ENCODE assay signal across 15 cellular contexts in genomic region chr1:11485191-11485590, GRCh38. TPM values are rescaled to one million over a fixed set of nuclear protein-coding genes. Genes with fewer than 3 reads are reported as not detected.
DNase-seq lines count a peak whose midpoint lies in the region; TF ChIP-seq lines count a peak whose summit lies in the region.
"Had no signal": no experiment of that assay in that cellular context is flagged by ENCODE, and none has a peak within 500 bp of the region (broad histone marks: within the 10 kb centered on the region; RNA-seq: fewer than 3 reads in every experiment).

No MANE protein-coding gene starts in this region.

- TF ChIP-seq POLR2A in spleen (IDR thresholded peaks at IDR 0.05) (no peak), breast epithelium (IDR thresholded peaks at IDR 0.05) (no peak)

- no peaks in the 10 kb centered on the region for H3K36me3 ChIP-seq in spleen
- H3K36me3 ChIP-seq in breast epithelium, result no peaks in the 10 kb centered on the region

- H3K9me3 ChIP-seq in spleen (no peaks in the 10 kb centered on the region), breast epithelium (no peaks in the 10 kb centered on the region)

- intact Hi-C loops in spleen (cut with DNase I; ENCODE audit: low total_unique reads) (no loop called here), breast epithelium (cut with DNase I; ENCODE audit: low total_unique reads) (no loop called here)

- H3K4me3 ChIP-seq in spleen (no peak overlapping the region), breast epithelium (no peak overlapping the region)
- H3K4me3 ChIP-seq: GM12878 had no signal

- H3K27me3 ChIP-seq in spleen (replicated peaks in 1 of 7) (peaks cover 0 to 92% (median 14%) of the 10 kb centered on the region in 7 donors), breast epithelium (peaks cover under 1 to 36% of the 10 kb centered on the region in 2 donors)

- 37 to 64% (median 63%) methylated on average over 4 to 6 of the region's 6 CpGs for WGBS in spleen, 5 donors

- DNase-seq in NCI-H345 (lab: John Stamatoyannopoulos, UW) (peak; percentile 24), NCI-H345 treated with DMSO at 0.1 percent for 48 hours (lab: John Stamatoyannopoulos, UW; ENCODE audit: unreplicated experiment) (no peak), NCI-H2196 (lab: John Stamatoyannopoulos, UW; ENCODE audit: unreplicated experiment) (peak; percentile 72), spleen (peak; percentile 39), hippocampal formation (lab: John Stamatoyannopoulos, UW) (no peak), breast epithelium (ENCODE audit: low spot score in 2 of 2) (no peak), NCI-H510A treated with DMSO at 0.1 percent for 48 hours (lab: John Stamatoyannopoulos, UW) (no peak)
- DNase-seq: H9, Karpas-422, NCI-H146, NCI-H748 treated with DMSO at 0.1 percent for 48 hours, SIG-M5 had no signal

- H3K4me1 ChIP-seq in spleen (peaks cover 0 to 1% (median under 1%) of the 10 kb centered on the region in 6 donors), breast epithelium (no peaks in the 10 kb centered on the region)

- TF ChIP-seq CTCF in VCaP (conservative IDR thresholded peaks at IDR 0.05) (no peak), spleen (IDR thresholded peaks at IDR 0.05 in 8 of 11, conservative IDR thresholded peaks at IDR 0.05 in 3 of 11) (no peak), breast epithelium (IDR thresholded peaks at IDR 0.05) (no peak)

- H3K27ac ChIP-seq in VCaP (peak overlapping the region; percentile 97), spleen (no peak overlapping the region), breast epithelium (no peak overlapping the region)
- H3K27ac ChIP-seq: 22Rv1 had no signal

RNA-seq across cellular contexts. Expression of gene DISP3, which starts 6.2 kb away (rescaled TPM):
- total RNA-seq in spleen (under 1 TPM; 0.32 to 0.69 (median 0.52) TPM), breast epithelium (under 1 TPM in 1 of 3 donors, not detected in 2; 0.88 TPM)
- polyA plus RNA-seq in spleen, result under 1 TPM; 0.06 to 0.35 (median 0.26) TPM

Comparison
In these comparisons a context has a peak if more than half of its experiments do, and no peak if none do; other contexts are left out.
1. DNase-seq: peak in NCI-H345 (single experiment), NCI-H2196 (single experiment) and spleen (single experiment); none in NCI-H345 treated with DMSO at 0.1 percent for 48 hours (single experiment), hippocampal formation (0 of 2), breast epithelium (0 of 2) and NCI-H510A treated with DMSO at 0.1 percent for 48 hours (single experiment).